ENCODE assay signal across 19 cellular contexts in genomic region chr13:43229506-43229905, GRCh38.
A peak's percentile ranks its signal among the peaks of the same experiment; 100 is the strongest.
DNase-seq lines count a peak whose midpoint lies in the region; ATAC-seq and TF ChIP-seq lines count a peak whose summit lies in the region.
"Had no signal": no experiment of that assay in that cellular context is flagged by ENCODE, and none has a peak within 500 bp of the region (broad histone marks: within the 10 kb centered on the region; RNA-seq: fewer than 3 reads in every experiment).

No MANE protein-coding gene starts in this region.

- WGBS in heart left ventricle, 4 donors: 61 to 79% (median 62%) methylated on average over 3 of the region's 3 CpGs

- TF ChIP-seq CTCF in AG04450 (IDR thresholded peaks at IDR 0.05; ENCODE audit: low read depth, low read length) (no peak), brain microvascular endothelial cell (IDR thresholded peaks at IDR 0.05; ENCODE audit: low read depth, low read length, missing control alignments) (peak; percentile 18), heart left ventricle (IDR thresholded peaks at IDR 0.05) (no peak)

- in situ Hi-C loops in brain microvascular endothelial cell (cut with HindIII; ENCODE audit: low pct_ligation_motif_present, low sequenced_read_pairs): no loop called here

- POLR2A ChIA-PET in AG04450 (lab: Yijun Ruan, JAX): no interaction called here

- TF ChIP-seq POLR2A in heart left ventricle (IDR thresholded peaks at IDR 0.05): no peak

- H3K27ac ChIP-seq in AG04450 (ENCODE audit: low read depth, low read length) (peak overlapping the region; percentile 0), brain microvascular endothelial cell (no peak overlapping the region), heart left ventricle (no peak overlapping the region)
- H3K27ac ChIP-seq: epithelial cell of prostate, left ventricle myocardium inferior, SJCRH30, suprapubic skin had no signal

- no peaks in the 10 kb centered on the region for H3K4me1 ChIP-seq in heart left ventricle
- H3K4me1 ChIP-seq: left ventricle myocardium inferior, suprapubic skin had no signal

- ATAC-seq in heart left ventricle: no peak
- ATAC-seq: HCT116, K562 had no signal

- CTCF ChIA-PET in AG04450 (lab: Charles Lee): no interaction called here

- intact Hi-C loops in heart left ventricle (cut with DNase I): no loop called here

- peak; percentile 43 for DNase-seq in AG04450 (ENCODE audit: low read depth, low spot score)
- DNase-seq in HCEC 1CT: peak; percentile 79
- DNase-seq in brain microvascular endothelial cell: peak; percentile 76
- peak; percentile 17 for DNase-seq in iPS-NIHi7 (ENCODE audit: extremely low spot score)
- DNase-seq in NCI-H2107 (lab: John Stamatoyannopoulos, UW): no peak
- DNase-seq in NCI-H1105 (lab: John Stamatoyannopoulos, UW): no peak
- no peak for DNase-seq in heart left ventricle
- DNase-seq in activated T-cell treated with anti-CD3 and anti-CD28 coated beads, Interleukin-2, amount 50 U/mL, for 48 hours: no peak
- DNase-seq: activated CD4-positive, alpha-beta memory T cell treated with anti-CD3 and anti-CD28 coated beads for 36 hours; AML-193; DMS79; left ventricle myocardium inferior; NCI-H1417; nephron progenitor cell; SJCRH30 had no signal

- H3K4me3 ChIP-seq in AG04450 (ENCODE audit: low read depth, low read length) (no peak overlapping the region), brain microvascular endothelial cell (ENCODE audit: low read depth, low read length) (no peak overlapping the region), heart left ventricle (no peak overlapping the region)
- H3K4me3 ChIP-seq: K562, left ventricle myocardium inferior, SJCRH30, suprapubic skin had no signal

- H3K36me3 ChIP-seq in brain microvascular endothelial cell (replicated peaks) (no peaks in the 10 kb centered on the region), heart left ventricle (no peaks in the 10 kb centered on the region)
- H3K36me3 ChIP-seq: left ventricle myocardium inferior, SJCRH30, suprapubic skin had no signal

- H3K27me3 ChIP-seq in AG04450 (ENCODE audit: control insufficient read depth, insufficient read depth, low read length) (no peaks in the 10 kb centered on the region), brain microvascular endothelial cell (replicated peaks) (no peaks in the 10 kb centered on the region), heart left ventricle (no peaks in the 10 kb centered on the region)
- H3K27me3 ChIP-seq: SJCRH30, suprapubic skin had no signal

- H3K9me3 ChIP-seq in AG04450 (ENCODE audit: control insufficient read depth, insufficient read depth, low read length): no peaks in the 10 kb centered on the region
- no peaks in the 10 kb centered on the region for H3K9me3 ChIP-seq in heart left ventricle
- H3K9me3 ChIP-seq: left ventricle myocardium inferior, SJCRH30, suprapubic skin had no signal

Comparison
In these comparisons a context has a peak if more than half of its experiments do, and no peak if none do; other contexts are left out.
1. DNase-seq: peak in AG04450 (single experiment), HCEC 1CT (single experiment), brain microvascular endothelial cell (single experiment) and iPS-NIHi7 (single experiment); none in NCI-H2107 (single experiment), NCI-H1105 (single experiment), heart left ventricle (0 of 5) and activated T-cell treated with anti-CD3 and anti-CD28 coated beads, Interleukin-2, amount 50 U/mL, for 48 hours (0 of 2).